In genomic region chr6:128527375-128527774, GRCh38 we compare ENCODE assay signal across 17 cellular contexts. TPM values are rescaled to one million over a fixed set of nuclear protein-coding genes. Genes with fewer than 3 reads are reported as not detected.
DNase-seq lines count a peak whose midpoint lies in the region; ATAC-seq and TF ChIP-seq lines count a peak whose summit lies in the region.
"Had no signal": no experiment of that assay in that cellular context is flagged by ENCODE, and none has a peak within 500 bp of the region (broad histone marks: within the 10 kb centered on the region; RNA-seq: fewer than 3 reads in every experiment).

No MANE protein-coding gene starts in this region.

- H3K79me2 ChIP-seq in PC-9 (ENCODE audit: low read depth) (no peaks in the 10 kb centered on the region; the same call in 1 of the 2 replicates), mesendoderm (ENCODE audit: control insufficient read depth, insufficient read depth, low read length) (no peaks in the 10 kb centered on the region)

- no peaks in the 10 kb centered on the region for H3K36me3 ChIP-seq in PC-9 (ENCODE audit: low read depth)
- no peaks in the 10 kb centered on the region for H3K36me3 ChIP-seq in mesendoderm (ENCODE audit: control insufficient read depth, insufficient read depth, low read length)
- no peaks in the 10 kb centered on the region for H3K36me3 ChIP-seq in colonic mucosa
- H3K36me3 ChIP-seq: BLaER1 treated with 17β-estradiol and CSF1 and Interleukin-3, amounts not matched to agents 10 nM and 100 nM had no signal

- no peak overlapping the region for H2AK5ac ChIP-seq in mesendoderm (ENCODE audit: low read length)

- H3K9me3 Mint-ChIP-seq in Calu3 (ENCODE audit: low read depth, unreplicated experiment): no peaks in the 10 kb centered on the region
- H3K9me3 Mint-ChIP-seq: H9, HFFc6 had no signal

- H3K9ac ChIP-seq in mesendoderm (ENCODE audit: low read length) (no peak overlapping the region), colonic mucosa (ENCODE audit: low read depth in 2 of 2, low read length in 2 of 2) (no peak overlapping the region)
- H3K9ac ChIP-seq: BLaER1 treated with 17β-estradiol and CSF1 and Interleukin-3, amounts not matched to agents 10 nM and 100 nM had no signal

- H3K27ac ChIP-seq in PC-9 (peak overlapping the region; percentile 15; the same call in 1 of the 2 replicates), mesendoderm (ENCODE audit: low read depth, low read length) (no peak overlapping the region), colonic mucosa (no peak overlapping the region)
- H3K27ac ChIP-seq: BLaER1 treated with 17β-estradiol and CSF1 and Interleukin-3, amounts not matched to agents 10 nM and 100 nM had no signal

- no peak overlapping the region for H3K4ac ChIP-seq in mesendoderm (ENCODE audit: low read depth, low read length)

- H3K23ac ChIP-seq in mesendoderm (ENCODE audit: low read length): no peak overlapping the region

- no peak overlapping the region for H4K5ac ChIP-seq in mesendoderm (ENCODE audit: low read length)

- no peak overlapping the region for H3K18ac ChIP-seq in mesendoderm (ENCODE audit: low read length)

- no peak overlapping the region for H3K4me3 Mint-ChIP-seq in Calu3 (ENCODE audit: low read depth, unreplicated experiment)
- H3K4me3 Mint-ChIP-seq: CD4-positive, CD25-positive, alpha-beta regulatory T cell; H9; HFFc6 had no signal

- BruUV-seq in Calu3 (replicated peaks; lab: Mats Ljungman, UMichigan) (no TSS peak), PC-9 (replicated peaks; lab: Mats Ljungman, UMichigan) (no TSS peak)

- H3K56ac ChIP-seq in mesendoderm (ENCODE audit: low read length): no peak overlapping the region

- no peak for ATAC-seq in HG03139 (IDR thresholded peaks at IDR 0.05; ENCODE audit: unreplicated experiment)

- no peak overlapping the region for H4K8ac ChIP-seq in mesendoderm (ENCODE audit: low read depth, low read length)

- no peak overlapping the region for H2BK5ac ChIP-seq in mesendoderm (ENCODE audit: low read length)

- no CpG with 5 or more reads among the region's 1 CpG for WGBS in mesendoderm (ENCODE audit: extremely low coverage, insufficient coverage, low lambda C conversion rate)

- CTCF ChIA-PET in Calu3 (lab: Charles Lee) (interaction anchor here (1.0 to 1.5 kb wide), 2 partner anchors 10 to 1129 kb away, joined by 3 read pairs; no protein-coding TSS in a partner anchor), PC-9 (lab: Charles Lee) (interaction anchor here (0.5 kb wide), 1 partner anchor 199 kb away, joined by 3 read pairs; no protein-coding TSS in a partner anchor)

- no peaks in the 10 kb centered on the region for H3K79me1 ChIP-seq in mesendoderm (ENCODE audit: low read length)

- intact Hi-C loops in Calu3 (cut with micrococcal nuclease; ENCODE audit: unreplicated experiment): no loop called here
- intact Hi-C loops in PC-9 (cut with micrococcal nuclease; ENCODE audit: unreplicated experiment): no loop called here
- intact Hi-C loops in colonic mucosa (cut with DNase I): no loop called here

- POLR2A ChIA-PET in PC-9 (lab: Charles Lee; ENCODE audit: unreplicated experiment): no interaction called here

- H3K27me3 ChIP-seq in PC-9 (ENCODE audit: insufficient read depth, low read depth): no peaks in the 10 kb centered on the region
- H3K27me3 ChIP-seq in mesendoderm (ENCODE audit: insufficient read depth, low read length, poor library complexity): no peaks in the 10 kb centered on the region
- no peaks in the 10 kb centered on the region for H3K27me3 ChIP-seq in colonic mucosa
- H3K27me3 ChIP-seq: BLaER1 treated with 17β-estradiol and CSF1 and Interleukin-3, amounts not matched to agents 10 nM and 100 nM had no signal

- peaks cover 10% of the 10 kb centered on the region for H3K4me1 Mint-ChIP-seq in Calu3 (ENCODE audit: low read depth, unreplicated experiment)
- H3K4me1 Mint-ChIP-seq: CD4-positive, CD25-positive, alpha-beta regulatory T cell had no signal

- H3K36me3 Mint-ChIP-seq in Calu3 (ENCODE audit: insufficient read depth, unreplicated experiment): no peaks in the 10 kb centered on the region
- H3K36me3 Mint-ChIP-seq: CD4-positive, CD25-positive, alpha-beta regulatory T cell had no signal

- H3K4me1 ChIP-seq in PC-9 (replicated peaks; ENCODE audit: insufficient read depth): peaks cover 30% of the 10 kb centered on the region
- H3K4me1 ChIP-seq in mesendoderm (ENCODE audit: control insufficient read depth, low read depth, low read length): peaks cover 8% of the 10 kb centered on the region
- H3K4me1 ChIP-seq in colonic mucosa: no peaks in the 10 kb centered on the region
- H3K4me1 ChIP-seq: BLaER1 treated with 17β-estradiol and CSF1 and Interleukin-3, amounts not matched to agents 10 nM and 100 nM had no signal

- H2BK15ac ChIP-seq in mesendoderm (replicated peaks; ENCODE audit: low read depth): no peak overlapping the region

- H3K27ac Mint-ChIP-seq in Calu3 (ENCODE audit: unreplicated experiment): peak overlapping the region; percentile 19
- H3K27ac Mint-ChIP-seq: H9, HFFc6 had no signal

- H3K4me3 ChIP-seq in PC-9 (no peak overlapping the region), mesendoderm (ENCODE audit: low read length) (no peak overlapping the region), colonic mucosa (no peak overlapping the region)
- H3K4me3 ChIP-seq: BLaER1 treated with 17β-estradiol and CSF1 and Interleukin-3, amounts not matched to agents 10 nM and 100 nM had no signal

- H3K27me3 Mint-ChIP-seq in Calu3 (ENCODE audit: unreplicated experiment): no peaks in the 10 kb centered on the region

- H2BK120ac ChIP-seq in mesendoderm (ENCODE audit: low read depth, low read length): no peak overlapping the region

- no peaks in the 10 kb centered on the region for H3K9me2 ChIP-seq in PC-9 (ENCODE audit: insufficient read depth)

- H3F3A ChIP-seq in PC-9 (ENCODE audit: insufficient read depth, low read depth): peaks cover 3% of the 10 kb centered on the region

- peak overlapping the region; percentile 20 for H3K4me2 ChIP-seq in PC-9
- no peak overlapping the region for H3K4me2 ChIP-seq in mesendoderm (ENCODE audit: low read length)
- H3K4me2 ChIP-seq: BLaER1 treated with 17β-estradiol and CSF1 and Interleukin-3, amounts not matched to agents 10 nM and 100 nM had no signal

- TF ChIP-seq CTCF in Calu3 (IDR thresholded peaks at IDR 0.05; ENCODE audit: unreplicated experiment) (no peak), PC-9 (conservative IDR thresholded peaks at IDR 0.05) (no peak), colonic mucosa (IDR thresholded peaks at IDR 0.05) (no peak)

- no peaks in the 10 kb centered on the region for H4K20me1 ChIP-seq in PC-9 (ENCODE audit: insufficient read depth)
- H4K20me1 ChIP-seq: BLaER1 treated with 17β-estradiol and CSF1 and Interleukin-3, amounts not matched to agents 10 nM and 100 nM had no signal

- 0 out of 2 replicates have a peak overlapping the region, but pooled peaks have one; percentile 30 for H2AFZ ChIP-seq in PC-9

- H3K9me3 ChIP-seq in PC-9 (ENCODE audit: insufficient read depth, low read depth) (0 out of 2 replicates have a peak, but pooled peaks cover 5% of the 10 kb centered on the region), colonic mucosa (no peaks in the 10 kb centered on the region)
- H3K9me3 ChIP-seq: BLaER1 treated with 17β-estradiol and CSF1 and Interleukin-3, amounts not matched to agents 10 nM and 100 nM had no signal

- no peak for DNase-seq in Calu3
- DNase-seq in HT-29 (ENCODE audit: low spot score): peak; percentile 15
- peak in 1 of 2 experiments; percentile 46 for DNase-seq in PC-9
- peak; percentile 39 for DNase-seq in mesendoderm
- no peak for DNase-seq in colonic mucosa
- DNase-seq in SHP77 (lab: John Stamatoyannopoulos, UW): no peak
- no peak for DNase-seq in dedifferentiated amniotic fluid mesenchymal stem cell (ENCODE audit: extremely low spot score)
- DNase-seq: ACHN; CD4-positive, CD25-positive, alpha-beta regulatory T cell; DMS153; DMS79 treated with DMSO at 0.1 percent for 48 hours; EL; GOT3; H9; HFFc6 had no signal

RNA-seq across cellular contexts. Expression of gene PTPRK, which starts 7.0 kb away (rescaled TPM):
- 201 and 265 TPM in 2 replicates for total RNA-seq in Calu3 (2022)
- 127 and 190 TPM in 2 replicates for total RNA-seq in HT-29 (2014; rRNA removed; shearing (Covaris generic))
- total RNA-seq in PC-9 (2021): 82.5 and 89.3 TPM in 2 replicates
- 29.3 TPM for polyA plus RNA-seq in mesendoderm (2013, experiment 1 of 2)
- polyA plus RNA-seq in mesendoderm (2013, experiment 2 of 2): 30.0 TPM
- 100 to 1,000 TPM in 1 of 2 donors, 10 to 100 TPM in 1; 94.1 to 117 TPM for total RNA-seq in colonic mucosa

Comparison
In these comparisons a context has a peak if more than half of its experiments do, and no peak if none do; other contexts are left out.
1. DNase-seq: peak in HT-29 (single experiment) and mesendoderm (single experiment); none in Calu3 (single experiment), colonic mucosa (single experiment), SHP77 (0 of 2) and dedifferentiated amniotic fluid mesenchymal stem cell (single experiment).